8 cellular contexts compared by ENCODE assay signal in the genomic region with DNA sequence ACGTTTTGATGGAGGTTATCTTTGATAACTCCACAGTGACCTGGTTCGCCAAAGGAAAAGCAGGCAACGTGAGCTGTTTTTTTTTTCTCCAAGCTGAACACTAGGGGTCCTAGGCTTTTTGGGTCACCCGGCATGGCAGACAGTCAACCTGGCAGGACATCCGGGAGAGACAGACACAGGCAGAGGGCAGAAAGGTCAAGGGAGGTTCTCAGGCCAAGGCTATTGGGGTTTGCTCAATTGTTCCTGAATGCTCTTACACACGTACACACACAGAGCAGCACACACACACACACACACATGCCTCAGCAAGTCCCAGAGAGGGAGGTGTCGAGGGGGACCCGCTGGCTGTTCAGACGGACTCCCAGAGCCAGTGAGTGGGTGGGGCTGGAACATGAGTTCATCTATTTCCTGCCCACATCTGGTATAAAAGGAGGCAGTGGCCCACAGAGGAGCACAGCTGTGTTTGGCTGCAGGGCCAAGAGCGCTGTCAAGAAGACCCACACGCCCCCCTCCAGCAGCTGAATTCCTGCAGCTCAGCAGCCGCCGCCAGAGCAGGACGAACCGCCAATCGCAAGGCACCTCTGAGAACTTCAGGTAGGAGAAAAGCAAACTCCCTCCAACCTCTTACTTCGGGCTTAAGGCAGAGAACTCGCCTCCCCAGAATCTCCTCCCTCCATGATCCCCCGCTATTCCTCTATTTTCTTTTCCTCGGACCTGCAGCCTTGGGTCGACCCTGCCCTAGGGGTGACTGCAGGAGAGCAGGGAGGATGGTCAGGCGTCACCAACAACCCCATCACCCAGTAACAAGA. TPM values are rescaled to one million over a fixed set of nuclear protein-coding genes. Genes with fewer than 3 reads are reported as not detected.
DNase-seq lines count a peak whose midpoint lies in the region; ATAC-seq lines count a peak whose summit lies in the region.

A gene (plus strand): TSS at position 454 of the 809 bp plus-strand sequence. CDS start 1,290 bp downstream, outside the sequence.

- H3K27ac ChIP-seq in muscle layer of duodenum (ENCODE audit: low read length) (peak within 1 kb of the TSS; percentile 65), subcutaneous abdominal adipose tissue (ENCODE audit: low read depth, low read length) (peak within 1 kb of the TSS; percentile 62)

- no peaks in the 10 kb centered on the region for H3K27me3 ChIP-seq in muscle layer of duodenum (ENCODE audit: low read depth, low read length)
- H3K27me3 ChIP-seq in subcutaneous abdominal adipose tissue (ENCODE audit: control insufficient read depth in 5 of 5, insufficient read depth in 4 of 5, low read length in 5 of 5): peaks cover 0 to 20% (median 4%) of the 10 kb centered on the region in 5 donors

- DNase-seq in EL (peak; percentile 99), NCI-H1105 treated with DMSO at 0.1 percent for 48 hours (lab: John Stamatoyannopoulos, UW) (peak; percentile 62), NOMO-1 treated with dmso at 0.1 percent for 144 hours (lab: John Stamatoyannopoulos, UW; ENCODE audit: unreplicated experiment) (no peak)
- DNase-seq in activated CD8-positive, alpha-beta memory T cell treated with anti-CD3 and anti-CD28 coated beads, Interleukin-2, amount 50 U/mL, for 1 hour (ENCODE audit: extremely low read depth): peak; percentile 40

- peaks cover 3 to 32% of the 10 kb centered on the region in 2 donors for H3K4me1 ChIP-seq in muscle layer of duodenum (ENCODE audit: control insufficient read depth in 1 of 2, insufficient read depth in 2 of 2, low read length in 2 of 2)
- H3K4me1 ChIP-seq in subcutaneous abdominal adipose tissue (ENCODE audit: control insufficient read depth in 5 of 5, insufficient read depth in 5 of 5, low read length in 5 of 5): peaks cover 10 to 51% (median 39%) of the 10 kb centered on the region in 5 donors

- peak within 1 kb of the TSS; percentile 40 to 60 for H3K4me3 ChIP-seq in muscle layer of duodenum (ENCODE audit: low read depth in 1 of 2, low read length in 2 of 2)
- peak within 1 kb of the TSS; percentile 1 to 54 (median 41) for H3K4me3 ChIP-seq in subcutaneous abdominal adipose tissue (ENCODE audit: low read depth in 1 of 5, low read length in 5 of 5)

- H3K36me3 ChIP-seq in muscle layer of duodenum (ENCODE audit: control insufficient read depth in 1 of 2, insufficient read depth in 2 of 2, low read length in 2 of 2) (no peaks in the 10 kb centered on the region), subcutaneous abdominal adipose tissue (ENCODE audit: control insufficient read depth in 5 of 5, insufficient read depth in 5 of 5, low read length in 5 of 5) (peaks cover 0 to 2% (median 0%) of the 10 kb centered on the region in 5 donors)

- ATAC-seq in GM21619 (IDR thresholded peaks at IDR 0.05; ENCODE audit: unreplicated experiment): peak; percentile 45
- ATAC-seq in esophagus mucosa: peak; percentile 95

- peak within 1 kb of the TSS in 2 of 5 donors; percentile 24 to 46 for H3K9ac ChIP-seq in subcutaneous abdominal adipose tissue (ENCODE audit: low read length in 5 of 5)

- no peaks in the 10 kb centered on the region for H3K9me3 ChIP-seq in muscle layer of duodenum (ENCODE audit: control insufficient read depth in 1 of 2, low read length in 2 of 2)
- no peaks in the 10 kb centered on the region for H3K9me3 ChIP-seq in subcutaneous abdominal adipose tissue (ENCODE audit: control insufficient read depth in 5 of 5, low read length in 5 of 5)

RNA-seq across cellular contexts. Expression of the gene that starts here (rescaled TPM):
- 5.3 TPM for total RNA-seq in esophagus mucosa
